Comparison of ENCODE assay signal across 28 cellular contexts in the genomic region with DNA sequence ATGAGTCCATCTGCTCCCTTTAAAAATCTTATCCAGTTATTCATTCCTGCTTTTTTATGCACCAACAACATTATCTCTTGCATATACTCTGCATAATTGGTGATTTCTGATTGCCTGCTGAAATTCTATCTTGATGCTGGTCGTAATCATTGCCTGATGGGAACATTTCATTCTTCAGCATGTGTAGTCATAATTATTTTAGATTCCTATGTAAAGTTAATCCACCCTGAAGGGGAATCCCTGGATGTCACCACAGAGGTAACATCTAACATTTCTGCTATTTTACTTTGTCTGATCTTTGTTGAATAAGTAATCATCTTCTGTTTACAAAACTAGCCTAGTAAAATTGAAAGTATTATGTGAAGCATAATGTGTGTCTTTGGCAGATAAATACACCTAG.
"Had no signal": no experiment of that assay in that cellular context is flagged by ENCODE, and none has a peak within 500 bp of the region (broad histone marks: within the 10 kb centered on the region; RNA-seq: fewer than 3 reads in every experiment).

No MANE protein-coding gene starts in this region.

- H3K27ac ChIP-seq: adrenal gland, KMS-11, SK-N-MC had no signal

- DNase-seq: activated B cell treated with CpG ODN at 0.5 μM for 24 hours; activated CD4-positive, alpha-beta T cell treated with anti-CD3 and anti-CD28 coated beads for 1 hour; activated CD4-positive, alpha-beta T cell treated with anti-CD3 and anti-CD28 coated beads, Interleukin-2, amount 10 ng/mL, durations not matched to agents 7 days and 5 days; activated CD8-positive, alpha-beta memory T cell treated with anti-CD3 and anti-CD28 coated beads, Interleukin-2, amount 50 U/mL, for 4 hours; activated CD8-positive, alpha-beta T cell treated with anti-CD3 and anti-CD28 coated beads for 36 hours; activated gamma-delta T cell treated with Interleukin-2 at 50 U/mL for 16 hours; activated naive CD4-positive, alpha-beta T cell treated with anti-CD3 and anti-CD28 coated beads, Interleukin-2, amount 10 ng/mL, durations not matched to agents 7 days and 5 days; activated naive CD8-positive, alpha-beta T cell treated with anti-CD3 and anti-CD28 coated beads for 36 hours; activated T-cell treated with anti-CD3 and anti-CD28 coated beads, Interleukin-2, amount 50 U/mL, for 72 hours; adrenal gland; anterior cingulate cortex; NCI-H1092; NCI-H1417; NCI-H1930; NCI-H2171; NCI-H2227 treated with DMSO at 0.1 percent for 48 hours; NCI-H446 treated with DMSO at 0.1 percent for 48 hours; NCI-H524 treated with DMSO at 0.1 percent for 48 hours; NK-92 treated with Interleukin-12 subunit alpha and Interleukin-12 subunit beta, amount 100 ng/mL, for 24 hours; OCI-M1; RPMI8226; T-cell; T-helper 2 cell; T1000 had no signal

- ATAC-seq: activated CD8-positive, alpha-beta T cell treated with anti-CD3 and anti-CD28 coated beads for 36 hours; activated T-cell treated with anti-CD3 and anti-CD28 coated beads, Interleukin-2, amount 50 U/mL, for 72 hours; Panc1; Right ventricle myocardium inferior; T-cell had no signal

- H3K27me3 ChIP-seq: adrenal gland had no signal

- H3K9me3 ChIP-seq: adrenal gland had no signal

- H3K4me3 ChIP-seq: adrenal gland, SK-N-MC had no signal

- H3K36me3 ChIP-seq: adrenal gland had no signal

- H3K4me2 ChIP-seq: KMS-11 had no signal

- H3K9ac ChIP-seq: KMS-11 had no signal
